Comparison of ENCODE assay signal across 15 cellular contexts in the genomic region with DNA sequence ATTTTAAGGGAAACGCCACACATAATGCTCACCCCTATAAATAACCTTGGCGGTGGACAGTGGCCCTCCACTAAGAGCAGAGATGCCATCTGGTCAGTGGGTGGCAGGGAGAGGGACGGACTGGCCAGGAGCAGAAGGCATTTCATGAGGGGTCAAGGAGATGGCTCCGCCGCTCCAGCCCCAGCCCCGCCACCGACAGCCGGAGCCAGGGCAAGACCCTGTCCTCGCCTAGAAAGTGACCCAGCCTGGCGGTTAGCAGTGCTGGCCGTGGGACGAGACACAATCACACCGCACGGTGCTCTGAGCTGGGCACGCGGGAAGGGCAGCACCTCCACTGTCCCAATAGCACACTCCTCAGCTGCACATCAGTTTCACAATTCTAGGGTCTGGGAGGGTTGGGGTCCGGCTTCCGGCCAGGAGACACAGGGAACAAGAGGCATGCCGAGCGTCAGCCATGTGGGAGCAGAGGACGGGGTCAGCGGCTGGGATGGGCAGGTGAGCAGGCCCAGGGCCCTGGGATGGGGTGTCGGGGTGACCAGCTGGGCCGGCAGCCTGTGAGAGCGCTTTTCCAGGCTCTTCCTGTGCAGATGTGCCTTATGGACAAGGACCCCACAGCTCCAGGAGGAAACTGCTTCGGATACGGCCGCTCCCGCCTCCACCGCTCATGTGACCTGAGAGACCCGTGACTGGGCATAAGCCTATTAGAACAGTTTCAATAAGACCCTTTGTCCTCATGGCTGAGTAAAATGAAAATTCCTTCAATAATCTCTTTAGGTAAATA. TPM values are rescaled to one million over a fixed set of nuclear protein-coding genes. Genes with fewer than 3 reads are reported as not detected.
DNase-seq lines count a peak whose midpoint lies in the region; ATAC-seq, FAIRE-seq and TF ChIP-seq lines count a peak whose summit lies in the region.
"Had no signal": no experiment of that assay in that cellular context is flagged by ENCODE, and none has a peak within 500 bp of the region (broad histone marks: within the 10 kb centered on the region; RNA-seq: fewer than 3 reads in every experiment).

No MANE protein-coding gene starts in this region.

- no peak for FAIRE-seq in pancreas (lab: Jason Lieb, UNC)

- peaks cover 21% of the 10 kb centered on the region for H3K4me1 ChIP-seq in CD4-positive, CD25-positive, alpha-beta regulatory T cell (ENCODE audit: control insufficient read depth, insufficient read depth, low read length, poor library complexity, severe bottlenecking)
- H3K4me1 ChIP-seq in heart left ventricle (peaks cover 3 to 46% (median 16%) of the 10 kb centered on the region in 12 donors), pancreas (no peaks in the 10 kb centered on the region)
- H3K4me1 ChIP-seq: parathyroid adenoma had no signal

- 83 to 91% (median 87%) methylated on average over 31 of the region's 31 CpGs for WGBS in heart left ventricle, 4 donors
- 91 to 92% methylated on average over 29 to 31 of the region's 31 CpGs for WGBS in pancreas, 2 donors

- H3K4me1 Mint-ChIP-seq in CD4-positive, CD25-positive, alpha-beta regulatory T cell = peaks cover 0 to 39% (median 12%) of the 10 kb centered on the region in 4 donors

- H3K4me3 Mint-ChIP-seq in CD4-positive, CD25-positive, alpha-beta regulatory T cell = peak overlapping the region in 2 of 4 donors; percentile 33 to 44
- H3K4me3 Mint-ChIP-seq: CD8-positive, alpha-beta T cell had no signal

- peaks cover 0 to 2% (median 0%) of the 10 kb centered on the region in 7 donors for H3K9me3 Mint-ChIP-seq in CD4-positive, CD25-positive, alpha-beta regulatory T cell
- H3K9me3 Mint-ChIP-seq: CD8-positive, alpha-beta T cell had no signal

- H3K36me3 Mint-ChIP-seq in CD4-positive, CD25-positive, alpha-beta regulatory T cell = no peaks in the 10 kb centered on the region

- ATAC-seq in CD4-positive, CD25-positive, alpha-beta regulatory T cell (ENCODE audit: low read depth in 2 of 2) = no peak
- ATAC-seq in heart left ventricle (no peak), pancreas (no peak)

- peak overlapping the region in 2 of 3 donors; percentile 35 to 62 for H3K27ac Mint-ChIP-seq in CD4-positive, CD25-positive, alpha-beta regulatory T cell
- H3K27ac Mint-ChIP-seq: CD8-positive, alpha-beta T cell had no signal

- H3K27ac ChIP-seq in CD4-positive, CD25-positive, alpha-beta regulatory T cell (ENCODE audit: insufficient read depth, low read length, poor library complexity, severe bottlenecking) = no peak overlapping the region
- H3K27ac ChIP-seq in heart left ventricle (no peak overlapping the region), pancreas (no peak overlapping the region)
- H3K27ac ChIP-seq: breast epithelium, parathyroid adenoma, SJSA1 had no signal

- no peaks in the 10 kb centered on the region for H3K9me3 ChIP-seq in CD4-positive, CD25-positive, alpha-beta regulatory T cell (ENCODE audit: control insufficient read depth in 2 of 2, low read length in 2 of 2)
- H3K9me3 ChIP-seq in heart left ventricle (no peaks in the 10 kb centered on the region), pancreas (no peaks in the 10 kb centered on the region)
- H3K9me3 ChIP-seq: breast epithelium, SJSA1 had no signal

- no peak for TF ChIP-seq POLR2A in heart left ventricle (IDR thresholded peaks at IDR 0.05)

- no peaks in the 10 kb centered on the region for H3K27me3 ChIP-seq in CD4-positive, CD25-positive, alpha-beta regulatory T cell (ENCODE audit: control insufficient read depth, insufficient read depth, low read length)
- H3K27me3 ChIP-seq in heart left ventricle (no peaks in the 10 kb centered on the region), pancreas (no peaks in the 10 kb centered on the region)
- H3K27me3 ChIP-seq: breast epithelium, SJSA1 had no signal

- intact Hi-C loops in heart left ventricle (cut with DNase I) = loop anchor here in 1 of 10 donors (5.0 kb wide), 1 partner anchor 59 kb away; no protein-coding TSS in a partner anchor
- intact Hi-C loops in pancreas (cut with DNase I) = no loop called here

- H3K36me3 ChIP-seq in CD4-positive, CD25-positive, alpha-beta regulatory T cell (ENCODE audit: control insufficient read depth, insufficient read depth, low read length) = no peaks in the 10 kb centered on the region
- no peaks in the 10 kb centered on the region for H3K36me3 ChIP-seq in heart left ventricle
- H3K36me3 ChIP-seq in pancreas = no peaks in the 10 kb centered on the region
- H3K36me3 ChIP-seq: breast epithelium had no signal

- DNase-seq in CD4-positive, CD25-positive, alpha-beta regulatory T cell = no peak
- DNase-seq in NCI-H82 treated with DMSO at 0.1 percent for 48 hours (lab: John Stamatoyannopoulos, UW; ENCODE audit: unreplicated experiment) (peak; percentile 47), heart left ventricle (peak in 3 of 5 donors; percentile 20 to 44 (median 21)), pancreas (peak in 4 of 6 donors; percentile 13 to 56 (median 38)), NOMO-1 (lab: John Stamatoyannopoulos, UW; ENCODE audit: unreplicated experiment in 2 of 2) (no peak), inferior parietal cortex (ENCODE audit: extremely low spot score) (no peak), NCI-H1105 treated with DMSO at 0.1 percent for 48 hours (lab: John Stamatoyannopoulos, UW) (no peak)
- DNase-seq: activated T-cell treated with anti-CD3 and anti-CD28 coated beads, Interleukin-2, amount 50 U/mL, for 1 hour; NCI-H2029 treated with DMSO at 0.1 percent for 48 hours; NK-92 treated with Interleukin-12 subunit alpha and Interleukin-12 subunit beta, amount 100 ng/mL, for 24 hours; stimulated activated naive CD4-positive, alpha-beta T cell had no signal

- H3K4me3 ChIP-seq in CD4-positive, CD25-positive, alpha-beta regulatory T cell (ENCODE audit: low read depth, low read length) = no peak overlapping the region
- H3K4me3 ChIP-seq in heart left ventricle = no peak overlapping the region
- H3K4me3 ChIP-seq in pancreas = no peak overlapping the region
- H3K4me3 ChIP-seq: breast epithelium, SJSA1 had no signal

- TF ChIP-seq CTCF in heart left ventricle (IDR thresholded peaks at IDR 0.05) (no peak), pancreas (IDR thresholded peaks at IDR 0.05) (no peak)

- no peaks in the 10 kb centered on the region for H3K27me3 Mint-ChIP-seq in CD4-positive, CD25-positive, alpha-beta regulatory T cell

RNA-seq across cellular contexts. Expression of a gene that starts 5.7 kb away (rescaled TPM):
- 10.8 TPM for total RNA-seq in CD4-positive, CD25-positive, alpha-beta regulatory T cell
- polyA plus RNA-seq in CD4-positive, CD25-positive, alpha-beta regulatory T cell = 1 to 10 TPM; 4.7 to 6.8 (median 5.0) TPM
- total RNA-seq in heart left ventricle = 1 to 10 TPM; 2.4 to 7.0 (median 3.0) TPM
- 1 to 10 TPM; 3.5 to 4.3 TPM for polyA plus RNA-seq in heart left ventricle
- 1 to 10 TPM; 4.4 to 5.9 (median 4.9) TPM for total RNA-seq in pancreas
- polyA plus RNA-seq in pancreas = 10 to 100 TPM in 1 of 2 donors, 1 to 10 TPM in 1; 9.8 to 11.2 TPM

Comparison
In these comparisons a context has a peak if more than half of its experiments do, and no peak if none do; other contexts are left out.
1. DNase-seq: peak in NCI-H82 treated with DMSO at 0.1 percent for 48 hours (single experiment), heart left ventricle (3 of 5) and pancreas (4 of 6); none in CD4-positive, CD25-positive, alpha-beta regulatory T cell (0 of 3), NOMO-1 (0 of 2), inferior parietal cortex (single experiment) and NCI-H1105 treated with DMSO at 0.1 percent for 48 hours (single experiment).